In genomic region chr2:178163911-178164310, GRCh38 we compare ENCODE assay signal across 23 cellular contexts. TPM values are rescaled to one million over a fixed set of nuclear protein-coding genes. Genes with fewer than 3 reads are reported as not detected.
A peak's percentile ranks its signal among the peaks of the same experiment; 100 is the strongest.
DNase-seq lines count a peak whose midpoint lies in the region; ATAC-seq, FAIRE-seq and TF ChIP-seq lines count a peak whose summit lies in the region.
"Had no signal": no experiment of that assay in that cellular context is flagged by ENCODE, and none has a peak within 500 bp of the region (broad histone marks: within the 10 kb centered on the region; RNA-seq: fewer than 3 reads in every experiment).

No MANE protein-coding gene starts in this region.

- H2BK15ac ChIP-seq in mesenchymal stem cell (ENCODE audit: low read depth, poor library complexity, severe bottlenecking): no peak overlapping the region

- no peak overlapping the region for H4K91ac ChIP-seq in mesenchymal stem cell (ENCODE audit: low read length)

- H3K23ac ChIP-seq in mesenchymal stem cell (ENCODE audit: low read length in 2 of 2): no peak overlapping the region

- H3K4me3 ChIP-seq in ACC112 (ENCODE audit: low read depth, low read length) (peak overlapping the region; percentile 79), HCT116 (replicated peaks in 1 of 2; ENCODE audit: low read depth in 1 of 2, low read length in 2 of 2) (no peak overlapping the region), GM12878 (no peak overlapping the region), mesenchymal stem cell (ENCODE audit: insufficient read depth in 1 of 2, low read depth in 1 of 2, low read length in 2 of 2) (peak overlapping the region in 1 of 2 experiments; percentile 50), OCI-LY7 (ENCODE audit: low read depth, low read length, poor library complexity, severe bottlenecking) (no peak overlapping the region)
- H3K4me3 ChIP-seq: BLaER1, HAP-1, Peyer's patch, SK-N-MC had no signal

- POLR2A ChIA-PET in HCT116 (lab: Charles Lee): no interaction called here
- POLR2A ChIA-PET in GM12878 (lab: Charles Lee): no interaction called here
- POLR2A ChIA-PET in OCI-LY7 (lab: Charles Lee): no interaction called here

- H2AFZ ChIP-seq in ACC112 (ENCODE audit: low read length, unreplicated experiment) (peak overlapping the region; percentile 100), HCT116 (ENCODE audit: low read depth, low read length, poor library complexity, severe bottlenecking) (peak overlapping the region; percentile 79), GM12878 (ENCODE audit: control insufficient read depth, low read depth, low read length) (no peak overlapping the region), mesenchymal stem cell (ENCODE audit: low read depth, low read length) (no peak overlapping the region), OCI-LY7 (ENCODE audit: low read length) (no peak overlapping the region)

- no peaks in the 10 kb centered on the region for H3K36me3 ChIP-seq in ACC112 (ENCODE audit: insufficient read depth, low read length)
- H3K36me3 ChIP-seq in HCT116 (ENCODE audit: control insufficient read depth in 1 of 2, insufficient read depth in 2 of 2, low read length in 2 of 2): no peaks in the 10 kb centered on the region
- H3K36me3 ChIP-seq in GM12878 (ENCODE audit: control insufficient read depth in 2 of 2, insufficient read depth in 2 of 2, low read length in 1 of 2): no peaks in the 10 kb centered on the region
- H3K36me3 ChIP-seq in mesenchymal stem cell (ENCODE audit: control insufficient read depth in 1 of 2, insufficient read depth in 2 of 2, low read depth in 1 of 2, low read length in 2 of 2): no peaks in the 10 kb centered on the region
- H3K36me3 ChIP-seq in OCI-LY7 (ENCODE audit: insufficient read depth, low read length): no peaks in the 10 kb centered on the region
- H3K36me3 ChIP-seq: BLaER1, HAP-1, Peyer's patch had no signal

- H3K27me3 ChIP-seq in ACC112 (ENCODE audit: insufficient read depth, low read length) (no peaks in the 10 kb centered on the region), HCT116 (ENCODE audit: insufficient read depth, low read length) (no peaks in the 10 kb centered on the region), GM12878 (replicated peaks in 1 of 2; ENCODE audit: control insufficient read depth in 2 of 2, insufficient read depth in 2 of 2, low read length in 1 of 2) (no peaks in the 10 kb centered on the region), mesenchymal stem cell (ENCODE audit: control insufficient read depth in 1 of 2, insufficient read depth in 1 of 2, low read length in 2 of 2) (no peaks in the 10 kb centered on the region)
- H3K27me3 ChIP-seq: BLaER1, Peyer's patch had no signal

- no peak for FAIRE-seq in GM12878 (lab: Jason Lieb, UNC)
- FAIRE-seq: D721Med had no signal

- no peak overlapping the region for H3K18ac ChIP-seq in mesenchymal stem cell (ENCODE audit: low read depth in 1 of 2, low read length in 2 of 2)

- WGBS in GM12878 (ENCODE audit: insufficient coverage, insufficient replicate concordance, low lambda C conversion rate, missing lambda C conversion rate): 0% methylated on average over 1 of the region's 1 CpG
- WGBS in mesenchymal stem cell: 0% methylated on average over 1 of the region's 1 CpG

- H3K4me2 ChIP-seq in HCT116 (ENCODE audit: low read length) (no peak overlapping the region), GM12878 (ENCODE audit: control insufficient read depth, insufficient read depth) (0 out of 2 replicates have a peak overlapping the region, but pooled peaks have one; percentile 1), mesenchymal stem cell (ENCODE audit: low read length, poor library complexity, severe bottlenecking) (no peak overlapping the region), OCI-LY7 (ENCODE audit: low read length) (no peak overlapping the region)
- H3K4me2 ChIP-seq: BLaER1, KMS-11 had no signal

- no peak overlapping the region for H2BK120ac ChIP-seq in mesenchymal stem cell (ENCODE audit: low read depth, low read length)

- H3K27ac Mint-ChIP-seq in stimulated activated naive CD8-positive, alpha-beta T cell treated with anti-CD3 and anti-CD28 coated beads, Interleukin-15, amount 100 ng/mL, for 72 hours: no peak overlapping the region
- H3K27ac Mint-ChIP-seq: CD4-positive, alpha-beta T cell had no signal

- intact Hi-C loops in HCT116 (cut with micrococcal nuclease): no loop called here
- intact Hi-C loops in GM12878 (cut with micrococcal nuclease; ENCODE audit: unreplicated experiment): no loop called here
- intact Hi-C loops in OCI-LY7 (cut with micrococcal nuclease; ENCODE audit: unreplicated experiment): no loop called here

- H3K4me3 Mint-ChIP-seq in stimulated activated naive CD8-positive, alpha-beta T cell treated with anti-CD3 and anti-CD28 coated beads, Interleukin-15, amount 100 ng/mL, for 72 hours: no peak overlapping the region
- H3K4me3 Mint-ChIP-seq: CD4-positive, alpha-beta T cell had no signal

- no peak overlapping the region for H3K4ac ChIP-seq in mesenchymal stem cell (ENCODE audit: low read depth in 1 of 2, low read length in 2 of 2)

- no peak overlapping the region for H3K9ac ChIP-seq in HCT116 (ENCODE audit: low read length)
- no peak overlapping the region for H3K9ac ChIP-seq in GM12878 (ENCODE audit: control insufficient read depth, insufficient read depth, low read length)
- H3K9ac ChIP-seq in mesenchymal stem cell (ENCODE audit: low read length): peak overlapping the region; percentile 53
- H3K9ac ChIP-seq: BLaER1, KMS-11 had no signal

- no peak overlapping the region for H3K14ac ChIP-seq in mesenchymal stem cell (ENCODE audit: low read length in 2 of 2)

- H2BK12ac ChIP-seq in mesenchymal stem cell (ENCODE audit: low read length in 2 of 2): no peak overlapping the region

- H2AK5ac ChIP-seq in mesenchymal stem cell (ENCODE audit: low read length, severe bottlenecking): no peak overlapping the region

- in situ Hi-C loops in GM12878 (cut with MboI): no loop called here

- DNase-seq in HCT116 (ENCODE audit: low read depth, low spot score) (no peak), GM12878 (ENCODE audit: low read depth, low spot score) (no peak), mesenchymal stem cell (no peak), NCI-H510A treated with DMSO at 0.1 percent for 48 hours (lab: John Stamatoyannopoulos, UW) (no peak), OCI-LY7 (ENCODE audit: low spot score) (no peak)
- DNase-seq in stimulated activated naive CD8-positive, alpha-beta T cell treated with anti-CD3 and anti-CD28 coated beads, Interleukin-15, amount 100 ng/mL, for 72 hours: no peak
- DNase-seq: CD4-positive, alpha-beta T cell; GOT3; NCI-H1105; NCI-H1436 treated with DMSO at 0.1 percent for 48 hours; NCI-H187 treated with DMSO at 0.1 percent for 48 hours; NCI-H2171 treated with DMSO at 0.1 percent for 48 hours; NCI-H524 treated with DMSO at 0.1 percent for 48 hours; NCI-H774; Peyer's patch; SIG-M5 had no signal

- no peaks in the 10 kb centered on the region for H3K79me1 ChIP-seq in mesenchymal stem cell (replicated peaks; ENCODE audit: low read length, poor library complexity, severe bottlenecking)

- H4K8ac ChIP-seq in mesenchymal stem cell (ENCODE audit: low read length): no peak overlapping the region

- peaks cover 6% of the 10 kb centered on the region for H3K4me1 Mint-ChIP-seq in stimulated activated naive CD8-positive, alpha-beta T cell treated with anti-CD3 and anti-CD28 coated beads, Interleukin-15, amount 100 ng/mL, for 72 hours

- SMC1A ChIA-PET in GM12878 (lab: Charles Lee; ENCODE audit: uncharacterized antibody, unreplicated experiment): no interaction called here

- H3K9me3 Mint-ChIP-seq in stimulated activated naive CD8-positive, alpha-beta T cell treated with anti-CD3 and anti-CD28 coated beads, Interleukin-15, amount 100 ng/mL, for 72 hours: no peaks in the 10 kb centered on the region
- H3K9me3 Mint-ChIP-seq: CD4-positive, alpha-beta T cell had no signal

- TF ChIP-seq POLR2A in HCT116 (IDR thresholded peaks at IDR 0.05; ENCODE audit: borderline replicate concordance, extremely low read depth, insufficient read depth, insufficient read length) (no peak), GM12878 (IDR thresholded peaks at IDR 0.05; ENCODE audit: low read depth, low read length) (no peak)

- H4K20me1 ChIP-seq in HCT116 (ENCODE audit: insufficient read depth) (no peaks in the 10 kb centered on the region), GM12878 (ENCODE audit: control insufficient read depth, insufficient read depth) (no peaks in the 10 kb centered on the region), OCI-LY7 (ENCODE audit: insufficient read depth, low read length) (no peaks in the 10 kb centered on the region)
- H4K20me1 ChIP-seq: BLaER1 had no signal

- no peak for TF ChIP-seq CTCF in HCT116 (IDR thresholded peaks at IDR 0.05 in 2 of 3, conservative IDR thresholded peaks at IDR 0.05 in 1 of 3; ENCODE audit: borderline replicate concordance in 1 of 3, insufficient read depth in 1 of 3, low read depth in 2 of 3, low read length in 2 of 3)
- TF ChIP-seq CTCF in GM12878 (IDR thresholded peaks at IDR 0.05 in 2 of 3, conservative IDR thresholded peaks at IDR 0.05 in 1 of 3; ENCODE audit: control insufficient read depth in 2 of 3, extremely low read depth in 1 of 3, insufficient read depth in 1 of 3, low read depth in 3 of 3, low read length in 3 of 3): no peak
- no peak for TF ChIP-seq CTCF in OCI-LY7 (conservative IDR thresholded peaks at IDR 0.05; ENCODE audit: low read length)

- TF ChIP-seq RAD21 in HCT116 (IDR thresholded peaks at IDR 0.05; ENCODE audit: low read depth): no peak
- no peak for TF ChIP-seq RAD21 in GM12878 (IDR thresholded peaks at IDR 0.05; ENCODE audit: insufficient read depth, low read depth, low read length)

- H3K9me2 ChIP-seq in HCT116 (ENCODE audit: insufficient read depth): no peaks in the 10 kb centered on the region
- H3K9me2 ChIP-seq in OCI-LY7 (ENCODE audit: insufficient read depth, low read length): no peaks in the 10 kb centered on the region

- peaks cover 12% of the 10 kb centered on the region for H3K4me1 ChIP-seq in ACC112 (ENCODE audit: control insufficient read depth, insufficient read depth, low read length, unreplicated experiment)
- no peaks in the 10 kb centered on the region for H3K4me1 ChIP-seq in HCT116 (ENCODE audit: control insufficient read depth in 1 of 2, insufficient read depth in 2 of 2, low read length in 2 of 2)
- no peaks in the 10 kb centered on the region for H3K4me1 ChIP-seq in GM12878 (ENCODE audit: control insufficient read depth, insufficient read depth, low read length)
- H3K4me1 ChIP-seq in mesenchymal stem cell (ENCODE audit: control insufficient read depth, insufficient read depth, low read depth, low read length): no peaks in the 10 kb centered on the region
- H3K4me1 ChIP-seq in OCI-LY7 (ENCODE audit: insufficient read depth, low read length, poor library complexity, severe bottlenecking): no peaks in the 10 kb centered on the region
- H3K4me1 ChIP-seq: BLaER1, Peyer's patch had no signal

- no peak for TF ChIP-seq EP300 in GM12878 (IDR thresholded peaks at IDR 0.05; ENCODE audit: borderline replicate concordance in 1 of 2, control insufficient read depth in 1 of 2, low read depth in 2 of 2, low read length in 2 of 2)

- peaks cover 18% of the 10 kb centered on the region for H3K27me3 Mint-ChIP-seq in stimulated activated naive CD8-positive, alpha-beta T cell treated with anti-CD3 and anti-CD28 coated beads, Interleukin-15, amount 100 ng/mL, for 72 hours

- H3K79me2 ChIP-seq in ACC112 (ENCODE audit: control insufficient read depth, insufficient read depth, low read length, unreplicated experiment): no peaks in the 10 kb centered on the region
- H3K79me2 ChIP-seq in HCT116 (ENCODE audit: insufficient read depth, low read length): no peaks in the 10 kb centered on the region
- H3K79me2 ChIP-seq in GM12878 (ENCODE audit: control insufficient read depth, insufficient read depth, low read length): no peaks in the 10 kb centered on the region
- H3K79me2 ChIP-seq in OCI-LY7 (ENCODE audit: insufficient read depth, low read depth, low read length): no peaks in the 10 kb centered on the region

- no peak overlapping the region for H2BK5ac ChIP-seq in mesenchymal stem cell (ENCODE audit: low read depth, low read length, poor library complexity, severe bottlenecking)

- RAD21 ChIA-PET in HCT116 (lab: Charles Lee; ENCODE audit: low non-redundant PET in 1 of 2, low total read pairs in 2 of 2, uncharacterized antibody in 2 of 2, unreplicated experiment in 2 of 2) (no interaction called here), GM12878 (lab: Charles Lee; ENCODE audit: unreplicated experiment) (no interaction called here)

- BruUV-seq in HCT116 (replicated peaks; lab: Mats Ljungman, UMichigan) (no TSS peak), GM12878 (replicated peaks; lab: Mats Ljungman, UMichigan) (no TSS peak), OCI-LY7 (replicated peaks; lab: Mats Ljungman, UMichigan) (no TSS peak)

- ATAC-seq in HCT116: no peak
- no peak for ATAC-seq in GM12878
- no peak for ATAC-seq in GM21390 (IDR thresholded peaks at IDR 0.05; ENCODE audit: unreplicated experiment)
- no peak for ATAC-seq in stimulated activated naive CD8-positive, alpha-beta T cell treated with anti-CD3 and anti-CD28 coated beads, Interleukin-15, amount 100 ng/mL, for 72 hours

- CTCF ChIA-PET in HCT116 (lab: Charles Lee): no interaction called here
- CTCF ChIA-PET in GM12878 (lab: Yijun Ruan, JAX): no interaction called here
- CTCF ChIA-PET in OCI-LY7 (lab: Charles Lee; ENCODE audit: unreplicated experiment): no interaction called here

- H3K27ac ChIP-seq in ACC112 (ENCODE audit: low read depth, low read length) (peak overlapping the region; percentile 66), HCT116 (ENCODE audit: low read depth, low read length) (no peak overlapping the region), GM12878 (ENCODE audit: control insufficient read depth, insufficient read depth) (no peak overlapping the region), mesenchymal stem cell (ENCODE audit: low read length, poor library complexity, severe bottlenecking) (no peak overlapping the region), OCI-LY7 (ENCODE audit: low read depth, low read length, poor library complexity, severe bottlenecking) (no peak overlapping the region)
- H3K27ac ChIP-seq: BLaER1, KMS-11, Peyer's patch, SK-N-MC had no signal

- H3K9me3 ChIP-seq in HCT116 (ENCODE audit: control insufficient read depth in 1 of 2, insufficient read depth in 1 of 2, low read depth in 1 of 2, low read length in 2 of 2) (no peaks in the 10 kb centered on the region), GM12878 (replicated peaks; ENCODE audit: control insufficient read depth, insufficient read depth, low read length) (no peaks in the 10 kb centered on the region), mesenchymal stem cell (ENCODE audit: control insufficient read depth, low read length) (no peaks in the 10 kb centered on the region), OCI-LY7 (ENCODE audit: low read length) (no peaks in the 10 kb centered on the region)
- H3K9me3 ChIP-seq: BLaER1, HAP-1, Peyer's patch had no signal

RNA-seq across cellular contexts. Expression of gene OSBPL6, which starts 30.4 kb away (rescaled TPM):
- 11.6 TPM for total RNA-seq in HCT116 (2021; ENCODE audit: unreplicated experiment)
- polyA plus RNA-seq in HCT116 (2012): 6.7 and 8.8 TPM in 2 replicates
- not detected in 2 replicates for total RNA-seq in GM12878 (2013; cell fraction: nucleolus; rRNA removed)
- total RNA-seq in GM12878 (2014; rRNA removed): 0.06 TPM in 1 of 2 replicates, not detected in the other
- not detected in 2 replicates for total RNA-seq in GM12878 (2014; rRNA removed; fragmentation: Illumina TruSeq; extraction: Trizol)
- total RNA-seq in GM12878 (2021): 0.11 TPM in 1 of 2 replicates, not detected in the other
- polyA plus RNA-seq in GM12878 (2011; ENCODE audit: low read depth): not detected
- polyA plus RNA-seq in GM12878 (2011; rRNA removed): 0.03 and 0.06 TPM in 2 replicates
- 0.06 TPM in 1 of 2 replicates, not detected in the other for polyA plus RNA-seq in GM12878 (2011; cell fraction: cytosol; rRNA removed)
- polyA plus RNA-seq in GM12878 (2011; cell fraction: nucleus; rRNA removed): 0.03 and 0.06 TPM in 2 replicates
- 0.03 and 0.10 TPM in 2 replicates for polyA plus RNA-seq in GM12878 (2012)
- 0.01 TPM in 1 of 2 replicates, not detected in the other for polyA plus RNA-seq in GM12878 (2014; fragmentation: Illumina TruSeq; extraction: Trizol)
- polyA plus RNA-seq in GM12878 (2014; fragmentation: Nextera tagmentation; extraction: Ambion mirVana): not detected
- polyA plus RNA-seq in GM12878 (2014; rRNA removed): 0.08 TPM in 2 replicates
- under 1 TPM in 1 of 2 experiments, not detected in 1; 0.03 TPM for polyA plus RNA-seq in GM12878 (2016; fragmentation: Nextera tagmentation; extraction: Ambion mirVana)
- 0.10 TPM in 1 of 2 replicates, not detected in the other for polyA minus RNA-seq in GM12878 (2011; rRNA and poly(A)+ RNA removed)
- polyA minus RNA-seq in GM12878 (2011; cell fraction: cytosol; rRNA and poly(A)+ RNA removed): not detected in 2 replicates
- polyA minus RNA-seq in GM12878 (2011; cell fraction: nucleus; rRNA and poly(A)+ RNA removed): not detected in 2 replicates
- 5.0 TPM for polyA plus RNA-seq in mesenchymal stem cell (2013, experiment 1 of 2)
- polyA plus RNA-seq in mesenchymal stem cell (2013, experiment 2 of 2): 5.0 TPM
- total RNA-seq in OCI-LY7 (2014; rRNA removed; shearing (Covaris generic)): not detected in 2 replicates
- not detected in 2 replicates for total RNA-seq in OCI-LY7 (2022)

RNA-seq across cellular contexts. Expression of gene RBM45, which starts 51.7 kb away (rescaled TPM):
- 7.4 TPM for total RNA-seq in HCT116 (2021; ENCODE audit: unreplicated experiment)
- polyA plus RNA-seq in HCT116 (2012): 4.3 and 5.8 TPM in 2 replicates
- 34.4 and 37.2 TPM in 2 replicates for total RNA-seq in GM12878 (2013; cell fraction: nucleolus; rRNA removed)
- total RNA-seq in GM12878 (2014; rRNA removed): 15.1 and 21.1 TPM in 2 replicates
- 18.7 and 19.6 TPM in 2 replicates for total RNA-seq in GM12878 (2014; rRNA removed; fragmentation: Illumina TruSeq; extraction: Trizol)
- total RNA-seq in GM12878 (2021): 12.8 and 13.9 TPM in 2 replicates
- polyA plus RNA-seq in GM12878 (2011; ENCODE audit: low read depth): 4.7 TPM
- polyA plus RNA-seq in GM12878 (2011; rRNA removed): 13.1 and 22.5 TPM in 2 replicates
- polyA plus RNA-seq in GM12878 (2011; cell fraction: cytosol; rRNA removed): 4.2 and 5.3 TPM in 2 replicates
- 11.2 and 14.4 TPM in 2 replicates for polyA plus RNA-seq in GM12878 (2011; cell fraction: nucleus; rRNA removed)
- polyA plus RNA-seq in GM12878 (2012): 7.5 and 10.4 TPM in 2 replicates
- polyA plus RNA-seq in GM12878 (2014; fragmentation: Illumina TruSeq; extraction: Trizol): 13.8 and 14.0 TPM in 2 replicates
- 10 to 100 TPM in 1 of 2 experiments, 1 to 10 TPM in 1; 6.2 to 12.8 TPM for polyA plus RNA-seq in GM12878 (2014; fragmentation: Nextera tagmentation; extraction: Ambion mirVana)
- 14.0 and 15.7 TPM in 2 replicates for polyA plus RNA-seq in GM12878 (2014; rRNA removed)
- 10 to 100 TPM; 18.8 to 21.7 TPM for polyA plus RNA-seq in GM12878 (2016; fragmentation: Nextera tagmentation; extraction: Ambion mirVana)
- 7.6 and 8.2 TPM in 2 replicates for polyA minus RNA-seq in GM12878 (2011; rRNA and poly(A)+ RNA removed)
- 2.5 and 4.7 TPM in 2 replicates for polyA minus RNA-seq in GM12878 (2011; cell fraction: cytosol; rRNA and poly(A)+ RNA removed)
- 14.4 and 17.8 TPM in 2 replicates for polyA minus RNA-seq in GM12878 (2011; cell fraction: nucleus; rRNA and poly(A)+ RNA removed)
- polyA plus RNA-seq in mesenchymal stem cell (2013, experiment 1 of 2): 17.2 TPM
- 18.3 TPM for polyA plus RNA-seq in mesenchymal stem cell (2013, experiment 2 of 2)
- 13.2 and 13.9 TPM in 2 replicates for total RNA-seq in OCI-LY7 (2014; rRNA removed; shearing (Covaris generic))
- 18.1 and 22.5 TPM in 2 replicates for total RNA-seq in OCI-LY7 (2022)

Comparison
In these comparisons a context has a peak if more than half of its experiments do, and no peak if none do; other contexts are left out.
1. H2AFZ ChIP-seq: peak in ACC112 (single experiment) and HCT116 (single experiment); none in GM12878 (single experiment), mesenchymal stem cell (single experiment) and OCI-LY7 (single experiment).
2. RNA of gene OSBPL6, which starts 30.4 kb away (total RNA-seq): 11.6 TPM in HCT116 (single experiment); 0.06 to 0.11 TPM in GM12878 and not detected in OCI-LY7; every median in the first group is over 10 times any median in the second.